Comparison of ENCODE assay signal across 15 cellular contexts in the genomic region with DNA sequence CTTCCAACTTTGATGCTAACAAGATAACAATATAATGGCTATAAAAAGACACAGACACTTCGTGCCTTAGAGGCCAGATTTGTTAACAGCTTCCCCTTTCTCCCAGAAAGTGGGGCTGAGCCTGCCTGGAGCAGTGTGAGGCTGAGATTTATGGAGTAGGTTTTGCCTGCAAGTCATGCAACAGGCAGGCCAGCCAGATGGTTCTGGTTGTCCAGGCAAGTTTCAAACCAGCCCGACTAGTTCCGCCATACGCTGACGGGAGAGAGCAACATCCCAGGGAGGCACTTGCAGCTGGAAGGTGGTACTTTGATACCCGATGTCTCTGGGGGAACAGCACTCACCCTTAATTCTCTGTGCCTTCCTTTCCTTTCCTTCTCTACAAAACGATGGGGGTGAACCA.
A peak's percentile ranks its signal among the peaks of the same experiment; 100 is the strongest.
DNase-seq lines count a peak whose midpoint lies in the region; ATAC-seq, FAIRE-seq and TF ChIP-seq lines count a peak whose summit lies in the region.
"Had no signal": no experiment of that assay in that cellular context is flagged by ENCODE, and none has a peak within 500 bp of the region (broad histone marks: within the 10 kb centered on the region; RNA-seq: fewer than 3 reads in every experiment).

No MANE protein-coding gene starts in this region.

- H3K27ac Mint-ChIP-seq in activated naive CD4-positive, alpha-beta T cell treated with anti-CD3 and anti-CD28 coated beads, Interleukin-2, amount 50 U/mL, for 72 hours, result no peak overlapping the region
- H3K27ac Mint-ChIP-seq: activated CD4-positive, alpha-beta memory T cell treated with anti-CD3 and anti-CD28 coated beads for 36 hours; CD4-positive, alpha-beta T cell had no signal

- H3K27me3 ChIP-seq in Karpas-422 (ENCODE audit: low read length), result no peaks in the 10 kb centered on the region

- H3K4me3 ChIP-seq in A549 (no peak overlapping the region), Karpas-422 (ENCODE audit: low read length) (no peak overlapping the region)
- H3K4me3 ChIP-seq: GM23248 had no signal

- 82% methylated on average over 7 of the region's 7 CpGs for WGBS in A549 (ENCODE audit: missing lambda C conversion rate)

- no peaks in the 10 kb centered on the region for H4K20me1 ChIP-seq in Karpas-422 (ENCODE audit: insufficient read depth, low read depth, low read length)

- H3K4me2 ChIP-seq in A549 (peak overlapping the region; percentile 68), Karpas-422 (ENCODE audit: low read depth, low read length, poor library complexity, severe bottlenecking) (peak overlapping the region; percentile 60)
- H3K4me2 ChIP-seq: SK-N-SH had no signal

- TF ChIP-seq CTCF in A549 (IDR thresholded peaks at IDR 0.05), result no peak

- no peak for FAIRE-seq in A549 (lab: Jason Lieb, UNC)
- FAIRE-seq: astrocyte had no signal

- DNase-seq in A549 (ENCODE audit: low read depth in 1 of 2, low spot score in 1 of 2), result no peak
- DNase-seq in Karpas-422, result no peak
- peak; percentile 50 for DNase-seq in mucosa of gallbladder (ENCODE audit: low spot score)
- no peak for DNase-seq in SIG-M5 treated with dmso at 0.1 percent for 504 hours (lab: John Stamatoyannopoulos, UW; ENCODE audit: unreplicated experiment)
- DNase-seq in HuH-7.5 (ENCODE audit: low spot score), result no peak
- no peak for DNase-seq in activated naive CD4-positive, alpha-beta T cell treated with anti-CD3 and anti-CD28 coated beads, Interleukin-2, amount 50 U/mL, for 72 hours (ENCODE audit: low spot score in 2 of 2)
- DNase-seq: activated CD4-positive, alpha-beta memory T cell treated with anti-CD3 and anti-CD28 coated beads for 36 hours; CD4-positive, alpha-beta T cell; GM23248; NCI-H1105; SK-N-SH had no signal

- H3K79me2 ChIP-seq in Karpas-422 (ENCODE audit: low read length), result no peaks in the 10 kb centered on the region

- H3K9ac ChIP-seq in Karpas-422 (ENCODE audit: low read length), result no peak overlapping the region
- H3K9ac ChIP-seq: GM23248, SK-N-SH had no signal

- ATAC-seq in A549 (peak in 1 of 2 experiments; percentile 23; a peak in 3 of 6 replicates), GM18873 (IDR thresholded peaks at IDR 0.05; ENCODE audit: low FRiP score, unreplicated experiment) (no peak)
- ATAC-seq in activated naive CD4-positive, alpha-beta T cell treated with anti-CD3 and anti-CD28 coated beads, Interleukin-2, amount 50 U/mL, for 72 hours, result no peak

- H3K4me1 ChIP-seq in A549 (peaks cover 24% of the 10 kb centered on the region), Karpas-422 (ENCODE audit: low read length) (peaks cover 33% of the 10 kb centered on the region)

- no peaks in the 10 kb centered on the region for H3K9me3 ChIP-seq in A549
- H3K9me3 ChIP-seq in Karpas-422 (ENCODE audit: low read length), result no peaks in the 10 kb centered on the region
- H3K9me3 ChIP-seq: SK-N-SH had no signal

- peak overlapping the region; percentile 31 to 64; a peak in 5 of 6 replicates for H3K27ac ChIP-seq in A549
- H3K27ac ChIP-seq in Karpas-422 (ENCODE audit: low read length), result no peak overlapping the region
- peak overlapping the region; percentile 57 for H3K27ac ChIP-seq in cingulate gyrus (ENCODE audit: low read depth, low read length)
- H3K27ac ChIP-seq: GM23248 had no signal

- TF ChIP-seq EP300 in A549 (IDR thresholded peaks at IDR 0.05), result no peak

- no peak for TF ChIP-seq RAD21 in A549 (conservative IDR thresholded peaks at IDR 0.05 in 1 of 2, IDR thresholded peaks at IDR 0.05 in 1 of 2)

- H3K36me3 ChIP-seq in Karpas-422 (ENCODE audit: insufficient read depth, low read length), result no peaks in the 10 kb centered on the region

- H3K36me3 Mint-ChIP-seq in activated naive CD4-positive, alpha-beta T cell treated with anti-CD3 and anti-CD28 coated beads, Interleukin-2, amount 50 U/mL, for 72 hours, result no peaks in the 10 kb centered on the region
- H3K36me3 Mint-ChIP-seq: activated CD4-positive, alpha-beta memory T cell treated with anti-CD3 and anti-CD28 coated beads for 36 hours had no signal

- CTCF ChIA-PET in A549 (lab: Yijun Ruan, JAX), result interaction anchor here (0.9 to 1.3 kb wide), 3 partner anchors 7 to 273 kb away, joined by 3 read pairs; no protein-coding TSS in a partner anchor

- no peaks in the 10 kb centered on the region for H3K9me3 Mint-ChIP-seq in activated naive CD4-positive, alpha-beta T cell treated with anti-CD3 and anti-CD28 coated beads, Interleukin-2, amount 50 U/mL, for 72 hours
- H3K9me3 Mint-ChIP-seq: activated CD4-positive, alpha-beta memory T cell treated with anti-CD3 and anti-CD28 coated beads for 36 hours; CD4-positive, alpha-beta T cell; neural crest cell had no signal

- H3K9me2 ChIP-seq in Karpas-422 (replicated peaks; ENCODE audit: insufficient read depth, low read length), result no peaks in the 10 kb centered on the region
- H3K9me2 ChIP-seq: SK-N-SH had no signal

- no peak overlapping the region for H2AFZ ChIP-seq in Karpas-422 (ENCODE audit: low read length)
- H2AFZ ChIP-seq: GM23248 had no signal

- TF ChIP-seq POLR2A in A549 (IDR thresholded peaks at IDR 0.05; ENCODE audit: low read length), result no peak

- POLR2A ChIA-PET in A549 (lab: Yijun Ruan, JAX), result no interaction called here

TF ChIP-seq in A549, 52 proteins besides CTCF, POLR2A, EP300 and RAD21:
- TF ChIP-seq ZC3H11A (IDR thresholded peaks at IDR 0.05) (no peak), MAZ (IDR thresholded peaks at IDR 0.05; ENCODE audit: borderline replicate concordance, low read depth, low read length) (no peak), HEYL (CRISPR knock-in tag; IDR thresholded peaks at IDR 0.05) (no peak)
- TF ChIP-seq, protein P1, sequence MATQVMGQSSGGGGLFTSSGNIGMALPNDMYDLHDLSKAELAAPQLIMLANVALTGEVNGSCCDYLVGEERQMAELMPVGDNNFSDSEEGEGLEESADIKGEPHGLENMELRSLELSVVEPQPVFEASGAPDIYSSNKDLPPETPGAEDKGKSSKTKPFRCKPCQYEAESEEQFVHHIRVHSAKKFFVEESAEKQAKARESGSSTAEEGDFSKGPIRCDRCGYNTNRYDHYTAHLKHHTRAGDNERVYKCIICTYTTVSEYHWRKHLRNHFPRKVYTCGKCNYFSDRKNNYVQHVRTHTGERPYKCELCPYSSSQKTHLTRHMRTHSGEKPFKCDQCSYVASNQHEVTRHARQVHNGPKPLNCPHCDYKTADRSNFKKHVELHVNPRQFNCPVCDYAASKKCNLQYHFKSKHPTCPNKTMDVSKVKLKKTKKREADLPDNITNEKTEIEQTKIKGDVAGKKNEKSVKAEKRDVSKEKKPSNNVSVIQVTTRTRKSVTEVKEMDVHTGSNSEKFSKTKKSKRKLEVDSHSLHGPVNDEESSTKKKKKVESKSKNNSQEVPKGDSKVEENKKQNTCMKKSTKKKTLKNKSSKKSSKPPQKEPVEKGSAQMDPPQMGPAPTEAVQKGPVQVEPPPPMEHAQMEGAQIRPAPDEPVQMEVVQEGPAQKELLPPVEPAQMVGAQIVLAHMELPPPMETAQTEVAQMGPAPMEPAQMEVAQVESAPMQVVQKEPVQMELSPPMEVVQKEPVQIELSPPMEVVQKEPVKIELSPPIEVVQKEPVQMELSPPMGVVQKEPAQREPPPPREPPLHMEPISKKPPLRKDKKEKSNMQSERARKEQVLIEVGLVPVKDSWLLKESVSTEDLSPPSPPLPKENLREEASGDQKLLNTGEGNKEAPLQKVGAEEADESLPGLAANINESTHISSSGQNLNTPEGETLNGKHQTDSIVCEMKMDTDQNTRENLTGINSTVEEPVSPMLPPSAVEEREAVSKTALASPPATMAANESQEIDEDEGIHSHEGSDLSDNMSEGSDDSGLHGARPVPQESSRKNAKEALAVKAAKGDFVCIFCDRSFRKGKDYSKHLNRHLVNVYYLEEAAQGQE (IDR thresholded peaks at IDR 0.05), result no peak
- TF ChIP-seq, protein P2, sequence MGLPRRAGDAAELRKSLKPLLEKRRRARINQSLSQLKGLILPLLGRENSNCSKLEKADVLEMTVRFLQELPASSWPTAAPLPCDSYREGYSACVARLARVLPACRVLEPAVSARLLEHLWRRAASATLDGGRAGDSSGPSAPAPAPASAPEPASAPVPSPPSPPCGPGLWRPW (IDR thresholded peaks at IDR 0.05), result no peak
